In the genomic region with DNA sequence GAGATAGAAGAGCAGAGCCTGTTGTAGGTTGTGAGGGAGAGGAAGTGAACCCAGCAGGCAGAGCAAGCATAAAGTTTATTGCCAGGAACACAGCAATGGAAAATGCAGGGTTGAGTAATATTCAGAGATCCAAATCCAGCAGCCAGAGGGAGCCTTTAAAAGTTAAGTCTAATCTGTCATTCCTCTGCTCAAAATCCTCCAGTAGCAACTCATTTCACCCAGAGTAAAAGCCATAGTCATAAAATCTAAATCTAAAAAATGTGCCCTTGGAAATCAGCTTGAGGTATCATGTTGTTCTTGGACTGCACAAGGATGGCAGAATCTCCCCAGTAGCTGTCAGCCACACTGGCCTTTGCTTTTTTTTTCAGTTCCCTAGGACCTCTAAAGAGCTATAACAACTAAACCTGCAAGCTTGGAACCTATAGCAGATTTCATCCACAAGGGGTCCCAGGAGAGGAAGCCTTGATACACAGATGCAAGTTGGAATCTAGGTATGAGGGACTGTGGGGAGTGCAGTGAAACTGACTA, we compare ENCODE assay signal across 9 cellular contexts.
DNase-seq lines count a peak whose midpoint lies in the region; ATAC-seq and TF ChIP-seq lines count a peak whose summit lies in the region.
"Had no signal": no experiment of that assay in that cellular context is flagged by ENCODE, and none has a peak within 500 bp of the region (broad histone marks: within the 10 kb centered on the region; RNA-seq: fewer than 3 reads in every experiment).

No MANE protein-coding gene starts in this region.

- H3K36me3 ChIP-seq in CD8-positive, alpha-beta T cell (ENCODE audit: insufficient read depth, low read length) = no peaks in the 10 kb centered on the region
- H3K36me3 ChIP-seq in fibroblast of lung (ENCODE audit: control insufficient read depth, insufficient read depth, low read length) = no peaks in the 10 kb centered on the region

- no peak overlapping the region for H3K4me2 ChIP-seq in fibroblast of lung (ENCODE audit: extremely low read depth, insufficient read depth, low read length)

- TF ChIP-seq CTCF in CD8-positive, alpha-beta T cell (IDR thresholded peaks at IDR 0.05) = no peak
- TF ChIP-seq CTCF in fibroblast of lung (conservative IDR thresholded peaks at IDR 0.05 in 1 of 2, IDR thresholded peaks at IDR 0.05 in 1 of 2; ENCODE audit: low read depth in 1 of 2, low read length in 2 of 2) = peak; percentile 57 to 69
- TF ChIP-seq CTCF in osteocyte (IDR thresholded peaks at IDR 0.05) = peak; percentile 62

- no peak overlapping the region for H3K9ac ChIP-seq in fibroblast of lung (ENCODE audit: insufficient read depth, low read length)

- no peaks in the 10 kb centered on the region for H3K79me2 ChIP-seq in fibroblast of lung (ENCODE audit: control insufficient read depth, insufficient read depth, low read length)

- DNase-seq in CD8-positive, alpha-beta T cell = no peak
- peak; percentile 30 for DNase-seq in NCI-H460 (ENCODE audit: extremely low read depth, low read depth)
- DNase-seq in fibroblast of lung (ENCODE audit: low read depth in 2 of 2) = peak; percentile 67 to 71
- no peak for DNase-seq in osteocyte (ENCODE audit: extremely low spot score, unreplicated experiment)
- DNase-seq in central memory CD4-positive, alpha-beta T cell = no peak
- DNase-seq in NCI-H187 (lab: John Stamatoyannopoulos, UW) = no peak
- DNase-seq: natural killer cell had no signal

- no peak overlapping the region for H3K4me3 Mint-ChIP-seq in CD8-positive, alpha-beta T cell
- H3K4me3 Mint-ChIP-seq in osteocyte (ENCODE audit: unreplicated experiment) = no peak overlapping the region
- H3K4me3 Mint-ChIP-seq: natural killer cell had no signal

- intact Hi-C loops in CD8-positive, alpha-beta T cell (cut with DNase I, micrococcal nuclease) = no loop called here

- H3K4me1 ChIP-seq in CD8-positive, alpha-beta T cell (ENCODE audit: insufficient read depth, low read length) = no peaks in the 10 kb centered on the region
- no peaks in the 10 kb centered on the region for H3K4me1 ChIP-seq in fibroblast of lung (ENCODE audit: control insufficient read depth, extremely low read depth, insufficient read depth, low read length)

- H3K27me3 Mint-ChIP-seq in CD8-positive, alpha-beta T cell (ENCODE audit: low read depth) = peaks cover 2% of the 10 kb centered on the region
- peaks cover 21% of the 10 kb centered on the region for H3K27me3 Mint-ChIP-seq in osteocyte (ENCODE audit: unreplicated experiment)

- POLR2A ChIA-PET in CD8-positive, alpha-beta T cell (lab: Charles Lee) = no interaction called here

- H3K36me3 Mint-ChIP-seq in CD8-positive, alpha-beta T cell = no peaks in the 10 kb centered on the region
- no peaks in the 10 kb centered on the region for H3K36me3 Mint-ChIP-seq in osteocyte (ENCODE audit: unreplicated experiment)
- H3K36me3 Mint-ChIP-seq: natural killer cell had no signal

- H3K9me3 Mint-ChIP-seq in CD8-positive, alpha-beta T cell = no peaks in the 10 kb centered on the region
- no peaks in the 10 kb centered on the region for H3K9me3 Mint-ChIP-seq in osteocyte (ENCODE audit: unreplicated experiment)
- H3K9me3 Mint-ChIP-seq: natural killer cell had no signal

- CTCF ChIA-PET in CD8-positive, alpha-beta T cell (lab: Charles Lee) = interaction anchor here (0.7 kb wide), 1 partner anchor 871 kb away, joined by 3 read pairs; no protein-coding TSS in a partner anchor

- H3K27ac Mint-ChIP-seq in CD8-positive, alpha-beta T cell = no peak overlapping the region
- no peak overlapping the region for H3K27ac Mint-ChIP-seq in osteocyte (ENCODE audit: unreplicated experiment)
- H3K27ac Mint-ChIP-seq: natural killer cell had no signal

- H3K9me3 ChIP-seq in CD8-positive, alpha-beta T cell (ENCODE audit: low read length) = no peaks in the 10 kb centered on the region
- no peaks in the 10 kb centered on the region for H3K9me3 ChIP-seq in fibroblast of lung (ENCODE audit: control insufficient read depth, insufficient read depth, low read depth, low read length)

- H3K4me1 Mint-ChIP-seq in CD8-positive, alpha-beta T cell (ENCODE audit: low read depth) = no peaks in the 10 kb centered on the region
- H3K4me1 Mint-ChIP-seq in osteocyte (ENCODE audit: unreplicated experiment) = no peaks in the 10 kb centered on the region
- H3K4me1 Mint-ChIP-seq: natural killer cell had no signal

- ATAC-seq in CD8-positive, alpha-beta T cell = peak; percentile 29
- peak; percentile 69 for ATAC-seq in GM21390 (IDR thresholded peaks at IDR 0.05; ENCODE audit: unreplicated experiment)
- no peak for ATAC-seq in esophagus mucosa

- H2AFZ ChIP-seq in fibroblast of lung (ENCODE audit: low read length) = no peak overlapping the region

- H3K27me3 ChIP-seq in CD8-positive, alpha-beta T cell (ENCODE audit: insufficient read depth, low read length) = no peaks in the 10 kb centered on the region
- no peaks in the 10 kb centered on the region for H3K27me3 ChIP-seq in fibroblast of lung (ENCODE audit: control insufficient read depth, insufficient read depth, low read length)

- no peak overlapping the region for H3K4me3 ChIP-seq in CD8-positive, alpha-beta T cell (ENCODE audit: low read depth, low read length)
- no peak overlapping the region for H3K4me3 ChIP-seq in fibroblast of lung (replicated peaks in 1 of 4; ENCODE audit: control extremely low read depth in 1 of 4, insufficient read depth in 1 of 4, low read depth in 3 of 4, low read length in 4 of 4)

- no peaks in the 10 kb centered on the region for H4K20me1 ChIP-seq in fibroblast of lung (ENCODE audit: control insufficient read depth, extremely low read depth, insufficient read depth, low read length)

- no peak overlapping the region for H3K27ac ChIP-seq in CD8-positive, alpha-beta T cell (ENCODE audit: low read depth, low read length)
- H3K27ac ChIP-seq in fibroblast of lung (ENCODE audit: insufficient read depth, low read length) = no peak overlapping the region

Comparison
In these comparisons a context has a peak if more than half of its experiments do, and no peak if none do; other contexts are left out.
1. DNase-seq: peak in NCI-H460 (single experiment) and fibroblast of lung (2 of 2); none in CD8-positive, alpha-beta T cell (0 of 7), osteocyte (single experiment), central memory CD4-positive, alpha-beta T cell (single experiment) and NCI-H187 (0 of 2).